ENCODE assay signal across 8 cellular contexts in the genomic region with DNA sequence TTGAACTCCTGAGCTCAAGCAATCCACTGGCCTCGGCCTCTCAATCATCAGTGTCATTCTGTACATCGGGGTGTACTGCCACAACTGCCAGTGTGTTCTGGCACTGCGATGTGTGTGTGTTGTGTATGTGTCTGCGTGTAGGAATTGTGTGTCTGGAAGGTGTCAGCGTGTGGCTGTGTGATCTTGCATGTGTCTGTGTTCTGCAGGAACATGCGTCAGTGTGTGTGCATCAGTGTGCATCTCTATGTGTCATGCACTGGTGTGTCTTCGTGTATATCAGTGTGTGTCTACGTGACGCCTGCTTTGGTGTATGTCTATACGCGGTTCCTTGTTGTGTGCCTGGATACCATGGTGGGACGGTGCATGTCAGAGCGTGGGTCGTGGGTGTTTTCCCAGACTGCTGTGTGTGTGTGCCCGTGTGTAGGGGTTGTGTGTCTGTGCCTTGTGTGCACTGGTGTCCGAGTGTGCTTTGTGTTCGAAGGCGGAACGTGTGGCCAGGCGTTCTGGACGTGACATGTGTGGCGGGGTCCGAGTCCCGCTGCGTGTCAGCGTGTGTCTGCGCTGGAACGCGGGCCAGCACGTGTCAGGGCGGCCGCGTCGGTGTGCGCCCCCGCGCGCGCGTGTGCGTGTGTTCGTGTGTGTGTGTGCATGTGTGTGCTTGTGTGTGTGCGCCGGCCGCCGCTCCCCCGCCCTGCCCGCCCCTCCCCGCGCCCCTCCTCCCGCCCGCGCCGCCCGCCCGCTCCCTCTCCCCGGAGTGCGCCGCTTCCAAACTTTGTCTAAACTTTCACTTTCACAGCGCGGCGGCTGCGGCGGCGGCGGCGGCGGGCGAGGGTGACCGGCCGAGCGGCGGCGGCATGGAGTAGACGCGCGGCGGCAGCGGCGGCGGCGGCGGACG. TPM values are rescaled to one million over a fixed set of nuclear protein-coding genes. Genes with fewer than 3 reads are reported as not detected.
DNase-seq lines count a peak whose midpoint lies in the region; ATAC-seq, FAIRE-seq and TF ChIP-seq lines count a peak whose summit lies in the region.

TSS of gene NFIX (plus strand) at position 775 of the 895 bp plus-strand sequence. CDS start 363 bp downstream, outside the sequence.

- peak within 1 kb of the TSS; percentile 95 for H3K4me2 ChIP-seq in smooth muscle cell

- peaks cover 0 to 4% (median 0%) of the 10 kb centered on the region in 3 donors for H3K36me3 Mint-ChIP-seq in immature natural killer cell

- no peak for DNase-seq in AG09309 (ENCODE audit: low read depth)
- no peak for DNase-seq in HT1080 (ENCODE audit: low read depth)
- no peak for DNase-seq in bronchial epithelial cell (ENCODE audit: low read depth)
- peak; percentile 71 to 75 (median 75) for DNase-seq in immature natural killer cell
- no peak for DNase-seq in smooth muscle cell (lab: John Stamatoyannopoulos, UW; ENCODE audit: unreplicated experiment)
- DNase-seq in NCI-H2081 (lab: John Stamatoyannopoulos, UW): no peak

- H3F3A ChIP-seq in smooth muscle cell (ENCODE audit: low read depth): no peaks in the 10 kb centered on the region

- no peaks in the 10 kb centered on the region for H3K36me3 ChIP-seq in bronchial epithelial cell (ENCODE audit: control insufficient read depth, insufficient read depth, low read length)
- no peaks in the 10 kb centered on the region for H3K36me3 ChIP-seq in smooth muscle cell (ENCODE audit: low read depth)

- H3K79me2 ChIP-seq in smooth muscle cell (ENCODE audit: low read depth): no peaks in the 10 kb centered on the region

- no peak within 1 kb of the TSS for H3K9ac ChIP-seq in smooth muscle cell (ENCODE audit: low read depth)

- no peaks in the 10 kb centered on the region for H3K4me1 ChIP-seq in smooth muscle cell (ENCODE audit: low read depth)

- peak within 1 kb of the TSS; percentile 35 to 98 (median 91) for H3K27ac Mint-ChIP-seq in immature natural killer cell

- peaks cover 14% of the 10 kb centered on the region for H4K20me1 ChIP-seq in smooth muscle cell (ENCODE audit: low read depth)

- no peaks in the 10 kb centered on the region for H3K9me3 ChIP-seq in smooth muscle cell (replicated peaks; ENCODE audit: low read depth)

- peaks cover 0 to 2% (median 0%) of the 10 kb centered on the region in 6 donors for H3K9me3 Mint-ChIP-seq in immature natural killer cell

- WGBS in smooth muscle cell (ENCODE audit: low lambda C conversion rate): 30% methylated on average over 48 of the region's 84 CpGs

- peak; percentile 95 for FAIRE-seq in bronchial epithelial cell (lab: Jason Lieb, UNC)

- TF ChIP-seq CTCF in AG09309 (IDR thresholded peaks at IDR 0.05; ENCODE audit: control insufficient read depth, insufficient read depth, low read depth, low read length, missing control alignments) (no peak), VCaP (conservative IDR thresholded peaks at IDR 0.05) (no peak), bronchial epithelial cell (IDR thresholded peaks at IDR 0.05; ENCODE audit: insufficient read depth, low read length, severe bottlenecking) (no peak), smooth muscle cell (IDR thresholded peaks at IDR 0.05; ENCODE audit: borderline replicate concordance, insufficient read depth, poor library complexity, severe bottlenecking) (no peak)

- H3K27me3 ChIP-seq in bronchial epithelial cell (ENCODE audit: control insufficient read depth, insufficient read depth, low read length): no peaks in the 10 kb centered on the region
- peaks cover 56% of the 10 kb centered on the region for H3K27me3 ChIP-seq in smooth muscle cell (ENCODE audit: low read depth)

- peaks cover 7 to 12% of the 10 kb centered on the region in 2 donors for H3K4me1 Mint-ChIP-seq in immature natural killer cell

- peak within 1 kb of the TSS; percentile 84 to 96 (median 90) for H3K4me3 Mint-ChIP-seq in immature natural killer cell

- H3K27ac ChIP-seq in VCaP (peak within 1 kb of the TSS; percentile 100), smooth muscle cell (ENCODE audit: low read depth) (no peak within 1 kb of the TSS)

- peaks cover 22 to 44% (median 41%) of the 10 kb centered on the region in 3 donors for H3K27me3 Mint-ChIP-seq in immature natural killer cell (ENCODE audit: low read depth in 3 of 3)

- no peak for ATAC-seq in GM19452 (IDR thresholded peaks at IDR 0.05; ENCODE audit: unreplicated experiment)

- H3K4me3 ChIP-seq in AG09309 (ENCODE audit: control insufficient read depth, low read depth, low read length) (peak within 1 kb of the TSS; percentile 78), bronchial epithelial cell (ENCODE audit: low read depth, low read length) (peak within 1 kb of the TSS; percentile 86), smooth muscle cell (peak within 1 kb of the TSS; percentile 57)

- H2AFZ ChIP-seq in smooth muscle cell (ENCODE audit: low read depth): peak within 1 kb of the TSS; percentile 58

RNA-seq across cellular contexts. Expression of gene NFIX, which starts in this region (rescaled TPM):
- 12.4 and 21.7 TPM in 2 replicates for total RNA-seq in HT1080 (2014; rRNA removed; shearing (Covaris generic))
- polyA plus RNA-seq in HT1080 (2015; cell fraction: cytosol; rRNA removed): 38.9 and 51.6 TPM in 2 replicates
- polyA plus RNA-seq in HT1080 (2015; cell fraction: nucleus; rRNA removed): 30.6 and 34.0 TPM in 2 replicates
- total RNA-seq in bronchial epithelial cell (5.4 and 5.8 TPM in 2 replicates), smooth muscle cell (2.3 TPM in 2 replicates)
- polyA plus RNA-seq in immature natural killer cell (under 1 TPM in 1 of 3 donors, not detected in 2; 0.49 TPM), smooth muscle cell (1.8 and 1.9 TPM in 2 replicates)

Comparison
In these comparisons a context has a peak if more than half of its experiments do, and no peak if none do; other contexts are left out.
1. Peak in DNase-seq in immature natural killer cell; RNA of the gene not detected or under 1 TPM.